8 cellular contexts compared by ENCODE assay signal in the genomic region with DNA sequence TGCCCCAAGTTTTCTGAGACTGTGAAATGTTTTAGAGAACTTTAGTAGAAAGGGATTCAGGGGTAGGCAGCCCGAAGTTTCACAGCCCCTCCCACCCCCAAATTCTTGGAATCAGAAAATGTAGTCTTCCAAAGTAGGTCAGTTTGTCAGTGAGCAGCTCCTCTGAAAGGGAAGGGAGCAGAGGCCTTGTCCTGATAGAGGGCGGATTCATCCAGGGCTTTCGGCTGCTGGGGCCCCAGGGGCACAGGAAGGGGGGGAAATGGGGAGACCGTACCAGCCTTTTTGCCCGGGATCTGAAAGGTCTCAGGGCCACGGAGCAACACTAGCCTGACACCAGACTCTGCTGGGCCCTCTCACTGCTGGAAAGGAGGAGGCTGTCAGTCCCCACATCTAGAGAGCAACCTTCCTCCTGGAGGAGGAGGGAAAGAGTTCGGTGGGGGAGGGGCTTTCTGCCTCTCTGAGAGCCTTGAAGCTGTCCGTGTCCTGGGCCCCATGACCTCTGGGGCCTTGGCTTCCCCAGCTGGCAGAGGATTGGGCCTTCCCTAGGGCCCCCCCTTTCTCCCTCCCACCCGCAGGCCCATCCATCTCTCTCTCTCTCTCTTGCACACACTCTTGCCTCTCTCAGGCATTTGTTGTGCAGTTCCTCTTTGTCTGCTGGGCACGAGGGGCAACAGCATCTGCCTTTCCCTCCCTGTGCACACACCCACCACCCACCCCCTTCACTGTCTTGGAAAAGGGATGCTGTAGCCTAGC. TPM values are rescaled to one million over a fixed set of nuclear protein-coding genes. Genes with fewer than 3 reads are reported as not detected.
DNase-seq lines count a peak whose midpoint lies in the region; ATAC-seq, FAIRE-seq and TF ChIP-seq lines count a peak whose summit lies in the region.

A gene (plus strand): TSS at position 607 of the 753 bp plus-strand sequence. CDS start 451 bp downstream, outside the sequence.

- H4K20me1 ChIP-seq in endothelial cell of umbilical vein (replicated peaks; ENCODE audit: control insufficient read depth, extremely low read depth, insufficient read depth, low read length): no peaks in the 10 kb centered on the region

- no peaks in the 10 kb centered on the region for H3K4me1 ChIP-seq in endothelial cell of umbilical vein (ENCODE audit: control insufficient read depth, extremely low read depth, insufficient read depth, low read length)
- H3K4me1 ChIP-seq in mononuclear cell (ENCODE audit: insufficient read depth, low read length): peaks cover 25% of the 10 kb centered on the region
- H3K4me1 ChIP-seq in aorta (ENCODE audit: control insufficient read depth in 1 of 2, insufficient read depth in 2 of 2, low read length in 2 of 2): no peaks in the 10 kb centered on the region
- H3K4me1 ChIP-seq in SJCRH30: no peaks in the 10 kb centered on the region

- H3K9me1 ChIP-seq in endothelial cell of umbilical vein (replicated peaks; ENCODE audit: control insufficient read depth, extremely low read depth, insufficient read depth, low read length): no peaks in the 10 kb centered on the region

- H3K79me2 ChIP-seq in endothelial cell of umbilical vein (ENCODE audit: control insufficient read depth, insufficient read depth, low read length): no peaks in the 10 kb centered on the region

- FAIRE-seq in endothelial cell of umbilical vein (lab: Jason Lieb, UNC): no peak

- peak; percentile 57 for ATAC-seq in T-helper 17 cell
- peak; percentile 73 for ATAC-seq in aorta (ENCODE audit: low FRiP score)

- H2AFZ ChIP-seq in endothelial cell of umbilical vein (ENCODE audit: low read depth, low read length): peak within 1 kb of the TSS; percentile 46

- H3K27me3 Mint-ChIP-seq in T-helper 17 cell: no peaks in the 10 kb centered on the region

- H3K36me3 Mint-ChIP-seq in T-helper 17 cell (ENCODE audit: low read depth): peaks cover 7% of the 10 kb centered on the region

- BruUV-seq in endothelial cell of umbilical vein (replicated peaks; lab: Mats Ljungman, UMichigan): no TSS peak

- H3K4me3 ChIP-seq in endothelial cell of umbilical vein (replicated peaks in 1 of 3; ENCODE audit: insufficient read depth in 1 of 3, low read depth in 1 of 3, low read length in 3 of 3) (peak within 1 kb of the TSS in 1 of 3 experiments; percentile 10), mononuclear cell (ENCODE audit: low read length) (peak within 1 kb of the TSS; percentile 18), aorta (ENCODE audit: low read length in 2 of 2) (no peak within 1 kb of the TSS), SJCRH30 (no peak within 1 kb of the TSS)

- peaks cover 33% of the 10 kb centered on the region for H3K4me1 Mint-ChIP-seq in T-helper 17 cell

- in situ Hi-C loops in G401 (cut with HindIII; ENCODE audit: low sequenced_read_pairs): no loop called here

- H3K4me2 ChIP-seq in endothelial cell of umbilical vein (ENCODE audit: insufficient read depth, low read length): no peak within 1 kb of the TSS

- H3K36me3 ChIP-seq in endothelial cell of umbilical vein (ENCODE audit: control insufficient read depth in 2 of 2, extremely low read depth in 1 of 2, insufficient read depth in 2 of 2, low read length in 2 of 2) (no peaks in the 10 kb centered on the region), aorta (ENCODE audit: control insufficient read depth in 1 of 2, insufficient read depth in 2 of 2, low read length in 1 of 2) (peaks cover 0 to 3% of the 10 kb centered on the region in 2 donors), SJCRH30 (no peaks in the 10 kb centered on the region)

- intact Hi-C loops in endothelial cell of umbilical vein (cut with micrococcal nuclease) (no loop called here), aorta (cut with DNase I) (no loop called here)

- CTCF ChIA-PET in endothelial cell of umbilical vein (lab: Charles Lee): interaction anchor here (0.8 to 1.4 kb wide), 2 partner anchors 9 to 282 kb away, joined by 3 read pairs; no protein-coding TSS in a partner anchor

- no peak within 1 kb of the TSS for H3K9ac ChIP-seq in endothelial cell of umbilical vein (replicated peaks; ENCODE audit: extremely low read depth, insufficient read depth, low read length)

- TF ChIP-seq CTCF in endothelial cell of umbilical vein (IDR thresholded peaks at IDR 0.05; ENCODE audit: extremely low read depth in 1 of 2, insufficient read depth in 1 of 2, low read depth in 1 of 2, low read length in 2 of 2): no peak

- H3K27ac ChIP-seq in endothelial cell of umbilical vein (ENCODE audit: insufficient read depth, low read depth, low read length) (no peak within 1 kb of the TSS), aorta (ENCODE audit: low read depth in 1 of 2, low read length in 2 of 2) (no peak within 1 kb of the TSS), SJCRH30 (no peak within 1 kb of the TSS)

- no peak for TF ChIP-seq POLR2A in endothelial cell of umbilical vein (IDR thresholded peaks at IDR 0.05; ENCODE audit: low read depth, low read length)

- peak; percentile 58 for DNase-seq in G401 (ENCODE audit: low spot score)
- no peak for DNase-seq in T-helper 17 cell
- DNase-seq in endothelial cell of umbilical vein (ENCODE audit: low read depth, low spot score): no peak
- peak in 1 of 2 donors; percentile 72 for DNase-seq in aorta
- no peak for DNase-seq in DMS53 treated with DMSO at 0.1 percent for 48 hours (lab: John Stamatoyannopoulos, UW; ENCODE audit: unreplicated experiment)
- no peak for DNase-seq in SJCRH30
- DNase-seq in DMS 273 (lab: John Stamatoyannopoulos, UW; ENCODE audit: unreplicated experiment): no peak

- no peaks in the 10 kb centered on the region for H3K27me3 ChIP-seq in endothelial cell of umbilical vein (ENCODE audit: control insufficient read depth in 2 of 2, insufficient read depth in 2 of 2, low read length in 2 of 2)
- H3K27me3 ChIP-seq in mononuclear cell (ENCODE audit: insufficient read depth, low read length): no peaks in the 10 kb centered on the region
- no peaks in the 10 kb centered on the region for H3K27me3 ChIP-seq in aorta (ENCODE audit: control insufficient read depth in 1 of 2, insufficient read depth in 2 of 2, low read length in 1 of 2)
- no peaks in the 10 kb centered on the region for H3K27me3 ChIP-seq in SJCRH30

- 16 to 20% methylated on average over 10 of the region's 10 CpGs for WGBS in aorta, 2 donors

- dilution Hi-C loops in endothelial cell of umbilical vein (cut with MboI; ENCODE audit: extremely low pct_ligation_motif_present, low sequenced_read_pairs): no loop called here

- POLR2A ChIA-PET in endothelial cell of umbilical vein (lab: Charles Lee): interaction anchor here (0.7 kb wide), 1 partner anchor 11 kb away, joined by 4 read pairs; no protein-coding TSS in a partner anchor

- H3K9me3 ChIP-seq in T-helper 17 cell (ENCODE audit: control insufficient read depth, low read length, poor library complexity, severe bottlenecking) (no peaks in the 10 kb centered on the region), endothelial cell of umbilical vein (replicated peaks; ENCODE audit: control insufficient read depth, insufficient read depth, low read length) (no peaks in the 10 kb centered on the region), mononuclear cell (ENCODE audit: low read depth, low read length) (no peaks in the 10 kb centered on the region), aorta (ENCODE audit: control insufficient read depth, low read length) (no peaks in the 10 kb centered on the region), SJCRH30 (replicated peaks) (no peaks in the 10 kb centered on the region)

- H3K4me3 Mint-ChIP-seq in T-helper 17 cell: peak within 1 kb of the TSS; percentile 99

- H3K27ac Mint-ChIP-seq in T-helper 17 cell: peak within 1 kb of the TSS; percentile 97

TF ChIP-seq in endothelial cell of umbilical vein, 7 proteins besides CTCF, POLR2A, EP300 and RAD21:
- TF ChIP-seq, protein P1, sequence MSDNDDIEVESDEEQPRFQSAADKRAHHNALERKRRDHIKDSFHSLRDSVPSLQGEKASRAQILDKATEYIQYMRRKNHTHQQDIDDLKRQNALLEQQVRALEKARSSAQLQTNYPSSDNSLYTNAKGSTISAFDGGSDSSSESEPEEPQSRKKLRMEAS (IDR thresholded peaks at IDR 0.05; ENCODE audit: insufficient read depth, insufficient read length): no peak

RNA-seq across cellular contexts. Expression of the gene that starts here (rescaled TPM):
- 0.54 and 4.4 TPM in 2 replicates for total RNA-seq in G401 (2014; rRNA removed; shearing (Covaris generic))
- 1 to 10 TPM; 3.9 to 9.4 TPM for total RNA-seq in T-helper 17 cell
- 3.5 and 5.4 TPM in 2 replicates for total RNA-seq in endothelial cell of umbilical vein
- polyA plus RNA-seq in endothelial cell of umbilical vein: 2.5 and 3.4 TPM in 2 replicates
- polyA plus RNA-seq in endothelial cell of umbilical vein (2011; cell fraction: cytosol; rRNA removed): 2.0 and 2.5 TPM in 2 replicates
- polyA plus RNA-seq in endothelial cell of umbilical vein (2011; cell fraction: nucleus; rRNA removed): 10.6 and 11.2 TPM in 2 replicates
- 1.6 and 2.0 TPM in 2 replicates for polyA plus RNA-seq in endothelial cell of umbilical vein (2012)
- polyA minus RNA-seq in endothelial cell of umbilical vein: 4.7 and 5.5 TPM in 2 replicates
- 1.9 TPM for polyA minus RNA-seq in endothelial cell of umbilical vein (2011; cell fraction: cytosol; rRNA and poly(A)+ RNA removed)
- polyA minus RNA-seq in endothelial cell of umbilical vein (2011; cell fraction: nucleus; rRNA and poly(A)+ RNA removed): 3.0 and 4.9 TPM in 2 replicates
- 1.3 TPM for total RNA-seq in mononuclear cell
- 10 to 100 TPM in 1 of 2 donors, 1 to 10 TPM in 1; 9.8 to 12.2 TPM for total RNA-seq in aorta
- polyA plus RNA-seq in aorta: 1 to 10 TPM; 1.8 to 5.3 TPM
- total RNA-seq in SJCRH30 (2014; rRNA removed; shearing (Covaris generic)): 1.7 and 2.2 TPM in 2 replicates
